Comparison of ENCODE assay signal across 9 cellular contexts in the genomic region with DNA sequence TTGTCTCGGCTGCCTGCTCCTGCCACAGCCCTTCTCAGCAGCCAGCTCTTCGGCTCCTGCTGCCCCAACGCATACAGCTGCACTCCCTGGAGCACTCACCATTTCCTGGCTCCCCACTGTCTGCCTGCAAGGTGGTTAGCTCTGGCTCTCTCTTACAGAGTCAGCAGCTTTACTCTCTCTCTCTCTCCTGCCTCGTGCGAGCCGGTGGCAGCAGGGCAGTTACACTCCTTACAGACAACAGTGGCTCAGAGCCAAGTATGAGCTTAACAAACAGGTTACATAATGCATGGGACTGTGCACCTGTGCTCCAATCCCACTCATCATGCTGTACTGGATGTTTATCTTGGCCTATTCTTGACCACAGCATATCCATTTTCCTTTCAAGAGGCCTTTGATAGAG. TPM values are rescaled to one million over a fixed set of nuclear protein-coding genes. Genes with fewer than 3 reads are reported as not detected.
A peak's percentile ranks its signal among the peaks of the same experiment; 100 is the strongest.
DNase-seq lines count a peak whose midpoint lies in the region; ATAC-seq and TF ChIP-seq lines count a peak whose summit lies in the region.
"Had no signal": no experiment of that assay in that cellular context is flagged by ENCODE, and none has a peak within 500 bp of the region (broad histone marks: within the 10 kb centered on the region; RNA-seq: fewer than 3 reads in every experiment).

No MANE protein-coding gene starts in this region.

- no peak overlapping the region for H2AFZ ChIP-seq in PC-3 (ENCODE audit: low read length)
- no peak overlapping the region for H2AFZ ChIP-seq in smooth muscle cell (ENCODE audit: low read depth)

- H3K4me2 ChIP-seq in PC-3 (ENCODE audit: low read length) (no peak overlapping the region), smooth muscle cell (no peak overlapping the region)

- no peaks in the 10 kb centered on the region for H3K9me3 ChIP-seq in PC-3 (ENCODE audit: low read length)
- H3K9me3 ChIP-seq in smooth muscle cell (replicated peaks; ENCODE audit: low read depth) = no peaks in the 10 kb centered on the region
- H3K9me3 ChIP-seq: SJSA1 had no signal

- intact Hi-C loops in PC-3 (cut with micrococcal nuclease) = no loop called here

- H3K4me3 ChIP-seq in PC-3 (ENCODE audit: low read length) (no peak overlapping the region), smooth muscle cell (no peak overlapping the region)
- H3K4me3 ChIP-seq: SJSA1 had no signal

- H3K27me3 ChIP-seq in PC-3 (ENCODE audit: low read length) (no peaks in the 10 kb centered on the region), smooth muscle cell (ENCODE audit: low read depth) (no peaks in the 10 kb centered on the region)
- H3K27me3 ChIP-seq: SJSA1 had no signal

- WGBS in smooth muscle cell (ENCODE audit: low lambda C conversion rate) = 82% methylated on average over 6 of the region's 6 CpGs

- TF ChIP-seq CTCF in PC-3 (conservative IDR thresholded peaks at IDR 0.05; ENCODE audit: low read depth, low read length) (no peak), smooth muscle cell (IDR thresholded peaks at IDR 0.05; ENCODE audit: borderline replicate concordance, insufficient read depth, poor library complexity, severe bottlenecking) (no peak)

- no peak overlapping the region for H3K27ac ChIP-seq in PC-3 (ENCODE audit: low read length)
- no peak overlapping the region for H3K27ac ChIP-seq in smooth muscle cell (ENCODE audit: low read depth)
- H3K27ac ChIP-seq: SJSA1 had no signal

- H3F3A ChIP-seq in PC-3 (ENCODE audit: low read length, unreplicated experiment) (no peaks in the 10 kb centered on the region), smooth muscle cell (ENCODE audit: low read depth) (no peaks in the 10 kb centered on the region)

- H3K9me2 ChIP-seq in PC-3 (replicated peaks; ENCODE audit: low read length) = no peaks in the 10 kb centered on the region

- no peak for ATAC-seq in PC-3

- H4K20me1 ChIP-seq in PC-3 (ENCODE audit: low read length) (no peaks in the 10 kb centered on the region), smooth muscle cell (ENCODE audit: low read depth) (no peaks in the 10 kb centered on the region)

- H3K9ac ChIP-seq in PC-3 (ENCODE audit: low read length) = no peak overlapping the region
- no peak overlapping the region for H3K9ac ChIP-seq in smooth muscle cell (ENCODE audit: low read depth)

- peak; percentile 91 for DNase-seq in COLO668 (lab: John Stamatoyannopoulos, UW; ENCODE audit: unreplicated experiment)
- DNase-seq in NCI-H1105 treated with DMSO at 0.1 percent for 48 hours (lab: John Stamatoyannopoulos, UW) = peak; percentile 77
- peak; percentile 34 for DNase-seq in PC-3
- DNase-seq in iris pigment epithelial cell (ENCODE audit: low read depth) = peak; percentile 23
- DNase-seq in SIG-M5 treated with dmso at 0.1 percent for 504 hours (lab: John Stamatoyannopoulos, UW; ENCODE audit: unreplicated experiment) = no peak
- DNase-seq in smooth muscle cell (lab: John Stamatoyannopoulos, UW; ENCODE audit: unreplicated experiment) = no peak
- no peak for DNase-seq in stimulated activated CD4-positive, alpha-beta T cell treated with anti-CD3 and anti-CD28 coated beads, Interleukin-4, amount 100 ng/mL, for 1 hour
- no peak for DNase-seq in globus pallidus (ENCODE audit: low spot score)

- POLR2A ChIA-PET in PC-3 (lab: Charles Lee; ENCODE audit: unreplicated experiment) = interaction anchor here (0.6 kb wide), 1 partner anchor 64 kb away, joined by 3 read pairs; no protein-coding TSS in a partner anchor

- CTCF ChIA-PET in PC-3 (lab: Charles Lee) = no interaction called here

- H3K4me1 ChIP-seq in PC-3 (ENCODE audit: insufficient read depth, low read length) (no peaks in the 10 kb centered on the region), smooth muscle cell (ENCODE audit: low read depth) (no peaks in the 10 kb centered on the region)

- H3K36me3 ChIP-seq in PC-3 (ENCODE audit: low read depth, low read length) (no peaks in the 10 kb centered on the region), smooth muscle cell (ENCODE audit: low read depth) (no peaks in the 10 kb centered on the region)
- H3K36me3 ChIP-seq: SJSA1 had no signal

- H3K79me2 ChIP-seq in PC-3 (ENCODE audit: low read length) (no peaks in the 10 kb centered on the region), smooth muscle cell (ENCODE audit: low read depth) (no peaks in the 10 kb centered on the region)

- no TSS peak for BruUV-seq in PC-3 (replicated peaks; lab: Mats Ljungman, UMichigan)

RNA-seq across cellular contexts. Expression of a gene that starts 47.4 kb away (rescaled TPM):
- 49.0 and 62.9 TPM in 2 replicates for total RNA-seq in PC-3 (2014; rRNA removed)
- total RNA-seq in smooth muscle cell = 93.0 and 135 TPM in 2 replicates
- 61.2 and 77.4 TPM in 2 replicates for polyA plus RNA-seq in smooth muscle cell

Comparison
In these comparisons a context has a peak if more than half of its experiments do, and no peak if none do; other contexts are left out.
1. DNase-seq: peak in COLO668 (single experiment), NCI-H1105 treated with DMSO at 0.1 percent for 48 hours (single experiment), PC-3 (single experiment) and iris pigment epithelial cell (single experiment); none in SIG-M5 treated with dmso at 0.1 percent for 504 hours (single experiment), smooth muscle cell (single experiment), stimulated activated CD4-positive, alpha-beta T cell treated with anti-CD3 and anti-CD28 coated beads, Interleukin-4, amount 100 ng/mL, for 1 hour (single experiment) and globus pallidus (single experiment).